In genomic region chr16:648786-649589, GRCh38 we compare ENCODE assay signal across 8 cellular contexts.
DNase-seq lines count a peak whose midpoint lies in the region; ATAC-seq and TF ChIP-seq lines count a peak whose summit lies in the region.

Gene WDR90, plus strand, starts transcription at chr16:649365. Its CDS starts 52 bp downstream, at chr16:649417.

- ATAC-seq in GM19035 (IDR thresholded peaks at IDR 0.05; ENCODE audit: unreplicated experiment) (peak; percentile 78), HG03280 (IDR thresholded peaks at IDR 0.05; ENCODE audit: unreplicated experiment) (peak; percentile 84)

- DNase-seq in AG08395 (ENCODE audit: low spot score) (peak; percentile 98), NCI-H345 (lab: John Stamatoyannopoulos, UW) (peak; percentile 95), cardiac fibroblast (ENCODE audit: low read depth in 2 of 2) (peak; percentile 90 to 94), iris pigment epithelial cell (ENCODE audit: low read depth) (peak; percentile 89), smooth muscle cell of the brain vasculature (ENCODE audit: low read depth, low spot score) (peak; percentile 50)
- peak; percentile 80 to 90 (median 86) for DNase-seq in activated CD4-positive, CD25-positive, alpha-beta regulatory T cell (lab: John Stamatoyannopoulos, UW)

- no peak for TF ChIP-seq CTCF in cardiac fibroblast (IDR thresholded peaks at IDR 0.05; ENCODE audit: low read depth, low read length)

- H3K4me3 ChIP-seq in cardiac fibroblast (replicated peaks in 1 of 2; ENCODE audit: low read depth in 2 of 2, low read length in 2 of 2) = peak within 1 kb of the TSS; percentile 52 to 68

Comparison
In these comparisons a context has a peak if more than half of its experiments do, and no peak if none do; other contexts are left out.
1. Peak in every context shown above with its lines: DNase-seq, ATAC-seq and H3K4me3 ChIP-seq.